Comparison of ENCODE assay signal across 2 cellular contexts in the genomic region with DNA sequence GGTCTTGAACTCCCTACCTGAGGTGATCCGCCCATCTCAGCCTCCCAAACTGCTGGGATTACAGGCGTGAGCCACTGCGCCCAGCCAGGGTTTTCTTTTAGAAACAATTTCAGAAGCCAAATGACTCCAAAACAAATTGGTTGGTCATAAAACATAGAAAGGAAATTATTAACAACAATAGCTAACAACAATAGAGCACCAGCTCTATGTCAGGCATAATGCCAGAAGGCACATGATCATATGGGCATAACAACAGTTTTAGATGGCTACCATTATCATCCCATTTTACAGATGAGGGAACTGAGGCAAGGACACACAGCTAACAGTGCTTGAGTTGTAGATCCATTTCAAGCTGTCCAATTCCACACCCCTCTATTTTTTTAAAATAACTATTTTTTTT.
TF ChIP-seq lines count a peak whose summit lies in the region.

No MANE protein-coding gene starts in this region.

TF ChIP-seq in K562, 482 proteins besides CTCF, POLR2A, EP300 and RAD21:
- TF ChIP-seq BCOR (IDR thresholded peaks at IDR 0.05) (0 out of 2 replicates have a peak, but pooled peaks have one; percentile 41), SMARCE1 (IDR thresholded peaks at IDR 0.05) (no peak), ZNF707 (CRISPR knock-in tag; conservative IDR thresholded peaks at IDR 0.05) (no peak), ZC3H8 (IDR thresholded peaks at IDR 0.05) (no peak), ZNF75A (CRISPR knock-in tag; IDR thresholded peaks at IDR 0.05) (no peak), CC2D1A (IDR thresholded peaks at IDR 0.05) (no peak), PRPF4 (IDR thresholded peaks at IDR 0.05; ENCODE audit: insufficient read depth, low read depth, low read length, poor library complexity, severe bottlenecking) (no peak), NFIC (IDR thresholded peaks at IDR 0.05) (no peak), HNRNPL (IDR thresholded peaks at IDR 0.05; ENCODE audit: low read depth, low read length) (no peak), ZNF644 (tag; IDR thresholded peaks at IDR 0.05; ENCODE audit: low read depth) (no peak), ETV1 (tag; conservative IDR thresholded peaks at IDR 0.05; ENCODE audit: low read depth) (no peak), RBM25 (IDR thresholded peaks at IDR 0.05; ENCODE audit: low read depth, low read length, severe bottlenecking) (peak; percentile 83), ZNF347 (CRISPR knock-in tag; IDR thresholded peaks at IDR 0.05; ENCODE audit: low read depth) (no peak), MAFK (IDR thresholded peaks at IDR 0.05; ENCODE audit: low read length) (no peak)
- TF ChIP-seq, protein P1, sequence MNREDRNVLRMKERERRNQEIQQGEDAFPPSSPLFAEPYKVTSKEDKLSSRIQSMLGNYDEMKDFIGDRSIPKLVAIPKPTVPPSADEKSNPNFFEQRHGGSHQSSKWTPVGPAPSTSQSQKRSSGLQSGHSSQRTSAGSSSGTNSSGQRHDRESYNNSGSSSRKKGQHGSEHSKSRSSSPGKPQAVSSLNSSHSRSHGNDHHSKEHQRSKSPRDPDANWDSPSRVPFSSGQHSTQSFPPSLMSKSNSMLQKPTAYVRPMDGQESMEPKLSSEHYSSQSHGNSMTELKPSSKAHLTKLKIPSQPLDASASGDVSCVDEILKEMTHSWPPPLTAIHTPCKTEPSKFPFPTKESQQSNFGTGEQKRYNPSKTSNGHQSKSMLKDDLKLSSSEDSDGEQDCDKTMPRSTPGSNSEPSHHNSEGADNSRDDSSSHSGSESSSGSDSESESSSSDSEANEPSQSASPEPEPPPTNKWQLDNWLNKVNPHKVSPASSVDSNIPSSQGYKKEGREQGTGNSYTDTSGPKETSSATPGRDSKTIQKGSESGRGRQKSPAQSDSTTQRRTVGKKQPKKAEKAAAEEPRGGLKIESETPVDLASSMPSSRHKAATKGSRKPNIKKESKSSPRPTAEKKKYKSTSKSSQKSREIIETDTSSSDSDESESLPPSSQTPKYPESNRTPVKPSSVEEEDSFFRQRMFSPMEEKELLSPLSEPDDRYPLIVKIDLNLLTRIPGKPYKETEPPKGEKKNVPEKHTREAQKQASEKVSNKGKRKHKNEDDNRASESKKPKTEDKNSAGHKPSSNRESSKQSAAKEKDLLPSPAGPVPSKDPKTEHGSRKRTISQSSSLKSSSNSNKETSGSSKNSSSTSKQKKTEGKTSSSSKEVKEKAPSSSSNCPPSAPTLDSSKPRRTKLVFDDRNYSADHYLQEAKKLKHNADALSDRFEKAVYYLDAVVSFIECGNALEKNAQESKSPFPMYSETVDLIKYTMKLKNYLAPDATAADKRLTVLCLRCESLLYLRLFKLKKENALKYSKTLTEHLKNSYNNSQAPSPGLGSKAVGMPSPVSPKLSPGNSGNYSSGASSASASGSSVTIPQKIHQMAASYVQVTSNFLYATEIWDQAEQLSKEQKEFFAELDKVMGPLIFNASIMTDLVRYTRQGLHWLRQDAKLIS (CRISPR knock-in tag; IDR thresholded peaks at IDR 0.05): no peak
- TF ChIP-seq, protein P2, sequence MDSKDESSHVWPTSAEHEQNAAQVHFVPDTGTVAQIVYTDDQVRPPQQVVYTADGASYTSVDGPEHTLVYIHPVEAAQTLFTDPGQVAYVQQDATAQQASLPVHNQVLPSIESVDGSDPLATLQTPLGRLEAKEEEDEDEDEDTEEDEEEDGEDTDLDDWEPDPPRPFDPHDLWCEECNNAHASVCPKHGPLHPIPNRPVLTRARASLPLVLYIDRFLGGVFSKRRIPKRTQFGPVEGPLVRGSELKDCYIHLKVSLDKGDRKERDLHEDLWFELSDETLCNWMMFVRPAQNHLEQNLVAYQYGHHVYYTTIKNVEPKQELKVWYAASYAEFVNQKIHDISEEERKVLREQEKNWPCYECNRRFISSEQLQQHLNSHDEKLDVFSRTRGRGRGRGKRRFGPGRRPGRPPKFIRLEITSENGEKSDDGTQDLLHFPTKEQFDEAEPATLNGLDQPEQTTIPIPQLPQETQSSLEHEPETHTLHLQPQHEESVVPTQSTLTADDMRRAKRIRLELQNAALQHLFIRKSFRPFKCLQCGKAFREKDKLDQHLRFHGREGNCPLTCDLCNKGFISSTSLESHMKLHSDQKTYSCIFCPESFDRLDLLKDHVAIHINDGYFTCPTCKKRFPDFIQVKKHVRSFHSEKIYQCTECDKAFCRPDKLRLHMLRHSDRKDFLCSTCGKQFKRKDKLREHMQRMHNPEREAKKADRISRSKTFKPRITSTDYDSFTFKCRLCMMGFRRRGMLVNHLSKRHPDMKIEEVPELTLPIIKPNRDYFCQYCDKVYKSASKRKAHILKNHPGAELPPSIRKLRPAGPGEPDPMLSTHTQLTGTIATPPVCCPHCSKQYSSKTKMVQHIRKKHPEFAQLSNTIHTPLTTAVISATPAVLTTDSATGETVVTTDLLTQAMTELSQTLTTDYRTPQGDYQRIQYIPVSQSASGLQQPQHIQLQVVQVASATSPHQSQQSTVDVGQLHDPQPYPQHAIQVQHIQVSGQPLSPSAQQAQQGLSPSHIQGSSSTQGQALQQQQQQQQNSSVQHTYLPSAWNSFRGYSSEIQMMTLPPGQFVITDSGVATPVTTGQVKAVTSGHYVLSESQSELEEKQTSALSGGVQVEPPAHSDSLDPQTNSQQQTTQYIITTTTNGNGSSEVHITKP (IDR thresholded peaks at IDR 0.05; ENCODE audit: partially characterized antibody): no peak
- TF ChIP-seq, protein P3, sequence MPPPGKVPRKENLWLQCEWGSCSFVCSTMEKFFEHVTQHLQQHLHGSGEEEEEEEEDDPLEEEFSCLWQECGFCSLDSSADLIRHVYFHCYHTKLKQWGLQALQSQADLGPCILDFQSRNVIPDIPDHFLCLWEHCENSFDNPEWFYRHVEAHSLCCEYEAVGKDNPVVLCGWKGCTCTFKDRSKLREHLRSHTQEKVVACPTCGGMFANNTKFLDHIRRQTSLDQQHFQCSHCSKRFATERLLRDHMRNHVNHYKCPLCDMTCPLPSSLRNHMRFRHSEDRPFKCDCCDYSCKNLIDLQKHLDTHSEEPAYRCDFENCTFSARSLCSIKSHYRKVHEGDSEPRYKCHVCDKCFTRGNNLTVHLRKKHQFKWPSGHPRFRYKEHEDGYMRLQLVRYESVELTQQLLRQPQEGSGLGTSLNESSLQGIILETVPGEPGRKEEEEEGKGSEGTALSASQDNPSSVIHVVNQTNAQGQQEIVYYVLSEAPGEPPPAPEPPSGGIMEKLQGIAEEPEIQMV (tag; conservative IDR thresholded peaks at IDR 0.05; ENCODE audit: low read depth): no peak

TF ChIP-seq in endothelial cell of umbilical vein, 7 proteins besides CTCF, POLR2A, EP300 and RAD21:
- no peak for TF ChIP-seq MYC (IDR thresholded peaks at IDR 0.05; ENCODE audit: low read depth, low read length)
- TF ChIP-seq JUN (IDR thresholded peaks at IDR 0.05; ENCODE audit: borderline replicate concordance, insufficient read depth, insufficient read length, low read depth): no peak
- TF ChIP-seq FOS (IDR thresholded peaks at IDR 0.05; ENCODE audit: borderline replicate concordance, insufficient read depth, low read length): no peak
- TF ChIP-seq GATA2 (IDR thresholded peaks at IDR 0.05; ENCODE audit: insufficient read depth, insufficient read length, low read depth, low read length): no peak
- no peak for TF ChIP-seq POLR2AphosphoS5 (IDR thresholded peaks at IDR 0.05; ENCODE audit: insufficient read depth, low read depth, low read length)
- no peak for TF ChIP-seq EZH2 (IDR thresholded peaks at IDR 0.05; ENCODE audit: borderline replicate concordance, low read depth, low read length, severe bottlenecking)
- TF ChIP-seq, protein P4, sequence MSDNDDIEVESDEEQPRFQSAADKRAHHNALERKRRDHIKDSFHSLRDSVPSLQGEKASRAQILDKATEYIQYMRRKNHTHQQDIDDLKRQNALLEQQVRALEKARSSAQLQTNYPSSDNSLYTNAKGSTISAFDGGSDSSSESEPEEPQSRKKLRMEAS (IDR thresholded peaks at IDR 0.05; ENCODE audit: insufficient read depth, insufficient read length): no peak
